6 cellular contexts compared by ENCODE assay signal in genomic region chr10:85111271-85111670, GRCh38.
"Had no signal": no experiment of that assay in that cellular context is flagged by ENCODE, and none has a peak within 500 bp of the region (broad histone marks: within the 10 kb centered on the region; RNA-seq: fewer than 3 reads in every experiment).

No MANE protein-coding gene starts in this region.

- DNase-seq: IMR-90, KBM-7 had no signal

- H3K36me3 Mint-ChIP-seq: IgD-negative memory B cell had no signal

- H3K27ac Mint-ChIP-seq: IgD-negative memory B cell had no signal

- H3K4me3 ChIP-seq: K562 had no signal

- H3K27ac ChIP-seq: HL-60 had no signal

- H3K4me3 Mint-ChIP-seq: IgD-negative memory B cell had no signal

- ATAC-seq: HepG2, K562 had no signal

- H3K4me1 Mint-ChIP-seq: IgD-negative memory B cell had no signal
